ENCODE assay signal across 8 cellular contexts in genomic region chr5:14871573-14872069, GRCh38. TPM values are rescaled to one million over a fixed set of nuclear protein-coding genes. Genes with fewer than 3 reads are reported as not detected.
A peak's percentile ranks its signal among the peaks of the same experiment; 100 is the strongest.
DNase-seq lines count a peak whose midpoint lies in the region; ATAC-seq, FAIRE-seq and TF ChIP-seq lines count a peak whose summit lies in the region.

Gene ANKH, minus strand, starts transcription at chr5:14871778. Its CDS starts 331 bp downstream, at chr5:14871447.

- H3K27me3 ChIP-seq in right atrium auricular region (no peaks in the 10 kb centered on the region), rectal smooth muscle tissue (ENCODE audit: control insufficient read depth, insufficient read depth, low read length) (no peaks in the 10 kb centered on the region), uterus (no peaks in the 10 kb centered on the region)

- peak; percentile 85 for FAIRE-seq in GM12891 (lab: Jason Lieb, UNC)

- TF ChIP-seq CTCF in right atrium auricular region (IDR thresholded peaks at IDR 0.05): no peak
- peak in 2 of 4 experiments; percentile 53 to 79 for TF ChIP-seq CTCF in uterus (IDR thresholded peaks at IDR 0.05)

- TF ChIP-seq POLR2A in GM12891 (IDR thresholded peaks at IDR 0.05; ENCODE audit: low read depth, low read length) (no peak), uterus (IDR thresholded peaks at IDR 0.05) (no peak)

- ATAC-seq in HG02571 (IDR thresholded peaks at IDR 0.05; ENCODE audit: unreplicated experiment): peak; percentile 88

- intact Hi-C loops in uterus (cut with DNase I; ENCODE audit: low total_unique reads): no loop called here

- H3K4me1 ChIP-seq in right atrium auricular region (peaks cover 0 to 20% of the 10 kb centered on the region in 2 donors), rectal smooth muscle tissue (ENCODE audit: control insufficient read depth, insufficient read depth, low read length) (no peaks in the 10 kb centered on the region), uterus (no peaks in the 10 kb centered on the region)

- DNase-seq in GM12891 (ENCODE audit: insufficient read length, low spot score) (peak; percentile 77), NAMALWA (ENCODE audit: low spot score) (peak; percentile 80), T-helper 1 cell (peak; percentile 69 to 87 (median 75)), right atrium auricular region (ENCODE audit: low spot score) (peak; percentile 82), uterus (peak; percentile 63 to 78)

- peak within 1 kb of the TSS; percentile 80 for H3K9ac ChIP-seq in rectal smooth muscle tissue (ENCODE audit: low read length)

- peak within 1 kb of the TSS; percentile 79 to 89 for H3K4me3 ChIP-seq in right atrium auricular region
- H3K4me3 ChIP-seq in rectal smooth muscle tissue (ENCODE audit: low read length): peak within 1 kb of the TSS; percentile 78
- H3K4me3 ChIP-seq in uterus: peak within 1 kb of the TSS; percentile 75 to 89

- no peaks in the 10 kb centered on the region for H3K36me3 ChIP-seq in right atrium auricular region
- H3K36me3 ChIP-seq in rectal smooth muscle tissue (ENCODE audit: control insufficient read depth, insufficient read depth, low read length): no peaks in the 10 kb centered on the region
- H3K36me3 ChIP-seq in uterus: no peaks in the 10 kb centered on the region

- peak within 1 kb of the TSS; percentile 80 for H3K27ac ChIP-seq in angular gyrus (ENCODE audit: low read depth, low read length)
- H3K27ac ChIP-seq in right atrium auricular region: peak within 1 kb of the TSS; percentile 98
- peak within 1 kb of the TSS; percentile 85 for H3K27ac ChIP-seq in rectal smooth muscle tissue (ENCODE audit: low read depth, low read length)
- peak within 1 kb of the TSS; percentile 87 to 93 for H3K27ac ChIP-seq in uterus

- H3K9me3 ChIP-seq in right atrium auricular region (no peaks in the 10 kb centered on the region), uterus (no peaks in the 10 kb centered on the region)

TF ChIP-seq in GM12891, 5 proteins besides CTCF, POLR2A, EP300 and RAD21:
- TF ChIP-seq PAX5 (IDR thresholded peaks at IDR 0.05; ENCODE audit: insufficient read depth, low read length, severe bottlenecking) (no peak), SPI1 (IDR thresholded peaks at IDR 0.05; ENCODE audit: low read depth, low read length) (no peak), TAF1 (IDR thresholded peaks at IDR 0.05; ENCODE audit: low read depth, low read length) (no peak), POLR2AphosphoS5 (IDR thresholded peaks at IDR 0.05; ENCODE audit: low read depth, low read length) (no peak), POU2F2 (IDR thresholded peaks at IDR 0.05; ENCODE audit: low read depth, low read length) (no peak)

RNA-seq across cellular contexts. Expression of gene ANKH, which starts in this region (rescaled TPM):
- polyA plus RNA-seq in GM12891 (2012; ENCODE audit: low read depth, missing spikeins): 15.5 TPM
- total RNA-seq in right atrium auricular region (10 to 100 TPM; 52.3 to 80.4 TPM), uterus (10 to 100 TPM in 3 of 4 donors, 1 to 10 TPM in 1; 2.9 to 47.7 (median 26.9) TPM)

Comparison
In these comparisons a context has a peak if more than half of its experiments do, and no peak if none do; other contexts are left out.
1. Peak in every context shown above with its lines: DNase-seq, ATAC-seq, H3K4me3 ChIP-seq and H3K27ac ChIP-seq.